ENCODE assay signal across 18 cellular contexts in the genomic region with DNA sequence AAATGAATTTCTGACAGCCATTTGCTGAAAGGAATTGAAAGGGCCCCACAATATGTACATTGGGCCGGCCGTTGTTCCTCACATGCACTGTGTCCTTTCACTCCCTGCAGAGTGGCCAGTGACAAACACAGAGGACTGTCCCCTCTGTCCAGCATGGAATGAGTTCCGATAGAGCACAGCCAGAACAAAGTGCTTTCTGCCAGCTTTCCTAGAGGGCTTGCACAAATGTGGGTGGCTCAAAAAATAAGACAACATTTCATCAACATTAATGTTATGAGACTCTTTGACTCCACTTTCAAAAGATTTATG. TPM values are rescaled to one million over a fixed set of nuclear protein-coding genes. Genes with fewer than 3 reads are reported as not detected.
DNase-seq lines count a peak whose midpoint lies in the region; ATAC-seq and TF ChIP-seq lines count a peak whose summit lies in the region.
"Had no signal": no experiment of that assay in that cellular context is flagged by ENCODE, and none has a peak within 500 bp of the region (broad histone marks: within the 10 kb centered on the region; RNA-seq: fewer than 3 reads in every experiment).

No MANE protein-coding gene starts in this region.

- H3K36me3 ChIP-seq in OCI-LY3 (replicated peaks; ENCODE audit: low read depth, low read length), result no peaks in the 10 kb centered on the region
- H3K36me3 ChIP-seq: BE2C had no signal

- H3K9me3 Mint-ChIP-seq in activated naive CD4-positive, alpha-beta T cell treated with anti-CD3 and anti-CD28 coated beads for 36 hours, result no peaks in the 10 kb centered on the region
- no peaks in the 10 kb centered on the region for H3K9me3 Mint-ChIP-seq in stimulated activated memory B cell treated with anti-CD40 and anti-IgM and Interleukin-4, amounts not matched to agents 10 μg/mL and 1 μg/mL and 100 μg/mL, for 72 hours
- H3K9me3 Mint-ChIP-seq: CD4-positive, alpha-beta memory T cell; GM23338 had no signal

- CTCF ChIA-PET in activated naive CD4-positive, alpha-beta T cell treated with anti-CD3 and anti-CD28 coated beads for 36 hours (lab: Charles Lee), result interaction anchor here (0.6 to 2.2 kb wide), 8 partner anchors 9 to 191 kb away, joined by 3 to 11 read pairs (median 4); no protein-coding TSS in a partner anchor

- no peaks in the 10 kb centered on the region for H4K20me1 ChIP-seq in OCI-LY3 (ENCODE audit: insufficient read depth, low read length)

- no peaks in the 10 kb centered on the region for H3K36me3 Mint-ChIP-seq in activated naive CD4-positive, alpha-beta T cell treated with anti-CD3 and anti-CD28 coated beads for 36 hours (ENCODE audit: low read depth)
- no peaks in the 10 kb centered on the region for H3K36me3 Mint-ChIP-seq in stimulated activated memory B cell treated with anti-CD40 and anti-IgM and Interleukin-4, amounts not matched to agents 10 μg/mL and 1 μg/mL and 100 μg/mL, for 72 hours
- H3K36me3 Mint-ChIP-seq: CD4-positive, alpha-beta memory T cell had no signal

- H3K27me3 Mint-ChIP-seq in activated naive CD4-positive, alpha-beta T cell treated with anti-CD3 and anti-CD28 coated beads for 36 hours (ENCODE audit: low read depth), result peaks cover 4% of the 10 kb centered on the region
- H3K27me3 Mint-ChIP-seq in stimulated activated memory B cell treated with anti-CD40 and anti-IgM and Interleukin-4, amounts not matched to agents 10 μg/mL and 1 μg/mL and 100 μg/mL, for 72 hours, result peaks cover 30% of the 10 kb centered on the region

- no peaks in the 10 kb centered on the region for H3K79me2 ChIP-seq in OCI-LY3 (ENCODE audit: low read length)

- peaks cover 28% of the 10 kb centered on the region for H3K4me1 ChIP-seq in OCI-LY3 (ENCODE audit: low read length)
- H3K4me1 ChIP-seq: BE2C had no signal

- no peak overlapping the region for H3K4me3 Mint-ChIP-seq in activated naive CD4-positive, alpha-beta T cell treated with anti-CD3 and anti-CD28 coated beads for 36 hours
- no peak overlapping the region for H3K4me3 Mint-ChIP-seq in stimulated activated memory B cell treated with anti-CD40 and anti-IgM and Interleukin-4, amounts not matched to agents 10 μg/mL and 1 μg/mL and 100 μg/mL, for 72 hours
- H3K4me3 Mint-ChIP-seq: CD4-positive, alpha-beta memory T cell; GM23338 had no signal

- peak overlapping the region; percentile 73 for H3K9ac ChIP-seq in OCI-LY3 (ENCODE audit: low read length)
- H3K9ac ChIP-seq: SK-N-SH had no signal

- intact Hi-C loops in activated naive CD4-positive, alpha-beta T cell treated with anti-CD3 and anti-CD28 coated beads for 36 hours (cut with micrococcal nuclease), result loop anchor here (1.0 to 2.0 kb wide), 8 partner anchors 19 to 201 kb away; a partner anchor contains a TSS
- intact Hi-C loops in dorsolateral prefrontal cortex (cut with DNase I), result no loop called here

- TF ChIP-seq CTCF in OCI-LY3 (IDR thresholded peaks at IDR 0.05; ENCODE audit: low read depth, low read length) (no peak), dorsolateral prefrontal cortex (IDR thresholded peaks at IDR 0.05 in 54 of 56, conservative IDR thresholded peaks at IDR 0.05 in 2 of 56; ENCODE audit: low read depth in 1 of 56, partially characterized antibody in 56 of 56) (no peak)

- ATAC-seq in stimulated activated memory B cell treated with anti-CD40 and anti-IgM and Interleukin-4, amounts not matched to agents 10 μg/mL and 1 μg/mL and 100 μg/mL, for 72 hours, result no peak
- ATAC-seq: GM23338, HCT116, K562 had no signal

- no peak overlapping the region for H2AFZ ChIP-seq in OCI-LY3 (ENCODE audit: low read depth, low read length)
- H2AFZ ChIP-seq: GM23338 had no signal

- peak overlapping the region; percentile 95 for H3K4me2 ChIP-seq in OCI-LY3 (ENCODE audit: low read length)
- H3K4me2 ChIP-seq: GM23338, SK-N-SH had no signal

- peak overlapping the region; percentile 25 for H3K27ac Mint-ChIP-seq in activated naive CD4-positive, alpha-beta T cell treated with anti-CD3 and anti-CD28 coated beads for 36 hours
- peak overlapping the region; percentile 76 for H3K27ac Mint-ChIP-seq in stimulated activated memory B cell treated with anti-CD40 and anti-IgM and Interleukin-4, amounts not matched to agents 10 μg/mL and 1 μg/mL and 100 μg/mL, for 72 hours
- H3K27ac Mint-ChIP-seq: GM23338 had no signal

- H3K4me3 ChIP-seq in OCI-LY3 (ENCODE audit: low read length) (peak overlapping the region; percentile 73), dorsolateral prefrontal cortex (peak overlapping the region in 20 of 59 donors; percentile 0 to 32 (median 15))
- H3K4me3 ChIP-seq: GM23338, K562 had no signal

- no peaks in the 10 kb centered on the region for H3K9me3 ChIP-seq in OCI-LY3 (ENCODE audit: insufficient read depth, low read length)
- H3K9me3 ChIP-seq: BE2C, SK-N-SH had no signal

- no peaks in the 10 kb centered on the region for H3K27me3 ChIP-seq in OCI-LY3 (ENCODE audit: low read depth, low read length)
- peaks cover 0 to 2% (median 0%) of the 10 kb centered on the region in 45 donors for H3K27me3 ChIP-seq in dorsolateral prefrontal cortex

- H3K27ac ChIP-seq in OCI-LY3 (ENCODE audit: low read length), result peak overlapping the region; percentile 97
- H3K27ac ChIP-seq in dorsolateral prefrontal cortex, result peak overlapping the region in 53 of 59 donors; percentile 9 to 84 (median 69)

- no peak for DNase-seq in activated naive CD4-positive, alpha-beta T cell treated with anti-CD3 and anti-CD28 coated beads for 36 hours
- no peak for DNase-seq in activated naive CD4-positive, alpha-beta T cell treated with anti-CD3 and anti-CD28 coated beads, Interleukin-2, amount 50 U/mL, for 16 hours
- DNase-seq in dorsolateral prefrontal cortex (no peak), DMS 273 (lab: John Stamatoyannopoulos, UW; ENCODE audit: unreplicated experiment) (no peak)
- no peak for DNase-seq in central memory CD4-positive, alpha-beta T cell
- no peak for DNase-seq in activated effector memory CD4-positive, alpha-beta T cell treated with Interleukin-2 at 50 U/mL for 16 hours
- DNase-seq: BE2C; CD4-positive, alpha-beta memory T cell; NCI-H1930; NCI-H226; SHP77; SK-N-SH had no signal

- peaks cover 16% of the 10 kb centered on the region for H3K4me1 Mint-ChIP-seq in activated naive CD4-positive, alpha-beta T cell treated with anti-CD3 and anti-CD28 coated beads for 36 hours (ENCODE audit: low read depth)
- H3K4me1 Mint-ChIP-seq in stimulated activated memory B cell treated with anti-CD40 and anti-IgM and Interleukin-4, amounts not matched to agents 10 μg/mL and 1 μg/mL and 100 μg/mL, for 72 hours, result peaks cover 22% of the 10 kb centered on the region
- H3K4me1 Mint-ChIP-seq: GM23338 had no signal

RNA-seq across cellular contexts. Expression of a gene that starts 2.4 kb away (rescaled TPM):
- not detected for total RNA-seq in activated naive CD4-positive, alpha-beta T cell treated with anti-CD3 and anti-CD28 coated beads for 36 hours
- 10 to 100 TPM in 9 of 120 experiments, 1 to 10 TPM in 108, under 1 TPM in 3; 0.25 to 18.1 (median 4.4) TPM for total RNA-seq in dorsolateral prefrontal cortex
- total RNA-seq: A172; CD4-positive, alpha-beta memory T cell; GM23338; K562 had no signal

RNA-seq across cellular contexts. Expression of a gene that starts 19.4 kb away (rescaled TPM):
- total RNA-seq in activated naive CD4-positive, alpha-beta T cell treated with anti-CD3 and anti-CD28 coated beads for 36 hours, result 100 to 1,000 TPM; 161 to 169 TPM
- total RNA-seq in dorsolateral prefrontal cortex, result 1,000 to 10,000 TPM in 2 of 120 experiments, 100 to 1,000 TPM in 118; 133 to 1,473 (median 374) TPM

RNA-seq across cellular contexts. Expression of a gene that starts 41.2 kb away (rescaled TPM):
- total RNA-seq in activated naive CD4-positive, alpha-beta T cell treated with anti-CD3 and anti-CD28 coated beads for 36 hours, result 10 to 100 TPM; 68.5 to 69.1 TPM
- total RNA-seq in dorsolateral prefrontal cortex, result 10 to 100 TPM; 29.3 to 92.1 (median 61.9) TPM
